Comparison of ENCODE assay signal across 8 cellular contexts in genomic region chr14:91418387-91419043, GRCh38. TPM values are rescaled to one million over a fixed set of nuclear protein-coding genes. Genes with fewer than 3 reads are reported as not detected.
A peak's percentile ranks its signal among the peaks of the same experiment; 100 is the strongest.
DNase-seq lines count a peak whose midpoint lies in the region; ATAC-seq and TF ChIP-seq lines count a peak whose summit lies in the region.

No MANE protein-coding gene starts in this region.

- TF ChIP-seq CTCF in foreskin keratinocyte (conservative IDR thresholded peaks at IDR 0.05) = peak; percentile 95

- H3K9me3 ChIP-seq in neuron (ENCODE audit: low read length) = no peaks in the 10 kb centered on the region

- H3K27me3 ChIP-seq in foreskin keratinocyte (peaks cover 6% of the 10 kb centered on the region), neuron (ENCODE audit: insufficient read depth, low read length) (no peaks in the 10 kb centered on the region)

- H2AFZ ChIP-seq in neuron (ENCODE audit: low read depth, low read length) = peak overlapping the region; percentile 98

- peaks cover 10% of the 10 kb centered on the region for H3K36me3 ChIP-seq in neuron (ENCODE audit: insufficient read depth, low read length)

- H3K4me3 ChIP-seq in neuron (ENCODE audit: low read length) = peak overlapping the region; percentile 79

- DNase-seq in ELR (ENCODE audit: low read depth) = peak; percentile 57
- DNase-seq in OCI-M1 (lab: John Stamatoyannopoulos, UW) = peak; percentile 72
- peak; percentile 77 for DNase-seq in activated effector memory CD4-positive, alpha-beta T cell treated with Interleukin-2 at 50 U/mL for 16 hours
- peak in 1 of 2 donors; percentile 57 for DNase-seq in foreskin keratinocyte
- DNase-seq in substantia nigra (lab: John Stamatoyannopoulos, UW) = peak in 33 of 49 donors; percentile 22 to 68 (median 47)

- H3K27ac ChIP-seq in foreskin keratinocyte (no peak overlapping the region), substantia nigra (ENCODE audit: low read depth, low read length, poor library complexity, severe bottlenecking) (peak overlapping the region; percentile 21)

- peak; percentile 31 for ATAC-seq in HG03378 (IDR thresholded peaks at IDR 0.05; ENCODE audit: unreplicated experiment)
- ATAC-seq in foreskin keratinocyte = peak; percentile 45
- ATAC-seq in HG03039 (IDR thresholded peaks at IDR 0.05; ENCODE audit: unreplicated experiment) = no peak

- peaks cover 3% of the 10 kb centered on the region for H3K4me1 ChIP-seq in foreskin keratinocyte
- H3K4me1 ChIP-seq in neuron (ENCODE audit: insufficient read depth, low read length) = peaks cover 29% of the 10 kb centered on the region

RNA-seq across cellular contexts. Expression of gene CCDC88C, which starts 0.9 kb away (rescaled TPM):
- 5.0 and 7.4 TPM in 2 replicates for total RNA-seq in foreskin keratinocyte
- 2.4 and 3.7 TPM in 2 replicates for polyA plus RNA-seq in foreskin keratinocyte
